Comparison of ENCODE assay signal across 13 cellular contexts in the genomic region with DNA sequence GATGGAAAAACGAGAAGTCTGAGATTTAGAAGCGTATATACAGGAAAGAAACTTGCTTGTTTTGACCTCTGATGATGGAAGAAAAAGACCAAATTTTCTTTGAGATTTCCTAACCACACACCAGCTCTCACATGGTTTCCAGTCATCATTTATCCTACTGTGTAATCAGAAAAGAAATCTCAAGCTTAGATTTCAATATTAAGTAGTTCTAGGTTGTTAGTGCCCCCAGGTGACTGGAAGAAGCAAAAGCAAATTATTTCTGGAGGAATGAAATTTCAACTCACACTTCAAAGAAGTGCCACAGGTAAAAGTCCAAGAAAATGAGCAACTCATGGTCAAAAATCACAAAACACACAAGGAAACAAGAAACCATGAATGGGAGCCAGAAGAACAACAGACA. TPM values are rescaled to one million over a fixed set of nuclear protein-coding genes. Genes with fewer than 3 reads are reported as not detected.
A peak's percentile ranks its signal among the peaks of the same experiment; 100 is the strongest.
DNase-seq lines count a peak whose midpoint lies in the region; ATAC-seq and TF ChIP-seq lines count a peak whose summit lies in the region.
"Had no signal": no experiment of that assay in that cellular context is flagged by ENCODE, and none has a peak within 500 bp of the region (broad histone marks: within the 10 kb centered on the region; RNA-seq: fewer than 3 reads in every experiment).

No MANE protein-coding gene starts in this region.

- H3K79me2 ChIP-seq in mammary epithelial cell (ENCODE audit: insufficient read depth, low read length) = no peaks in the 10 kb centered on the region

- DNase-seq in EL = peak; percentile 37
- DNase-seq in M059J (ENCODE audit: low read depth) = peak; percentile 40
- peak; percentile 32 for DNase-seq in mammary epithelial cell
- DNase-seq in left lung = no peak
- DNase-seq in HUDEP-2 (lab: John Stamatoyannopoulos, UW; ENCODE audit: unreplicated experiment in 76 of 76) = no peak
- DNase-seq in nucleus accumbens (lab: John Stamatoyannopoulos, UW) = no peak
- no peak for DNase-seq in ascending aorta (ENCODE audit: low spot score in 2 of 2)
- DNase-seq in germinal center (ENCODE audit: low spot score) = no peak
- DNase-seq: activated naive CD8-positive, alpha-beta T cell treated with anti-CD3 and anti-CD28 coated beads for 36 hours; effector CD8-positive, alpha-beta T cell; mucosa of descending colon; NCI-H146; stomach had no signal

- H3K27ac ChIP-seq in mammary epithelial cell (ENCODE audit: insufficient read depth, low read depth, low read length) (no peak overlapping the region), left lung (no peak overlapping the region), ascending aorta (no peak overlapping the region)
- H3K27ac ChIP-seq: stomach had no signal

- dilution Hi-C loops in mammary epithelial cell (cut with HindIII; ENCODE audit: low sequenced_read_pairs) = loop anchor here (5.0 kb wide), 1 partner anchor 75 kb away; a partner anchor contains a TSS

- no peak overlapping the region for H2AFZ ChIP-seq in mammary epithelial cell (ENCODE audit: low read depth, low read length)

- in situ Hi-C loops in mammary epithelial cell (cut with MboI; ENCODE audit: low sequenced_read_pairs in 2 of 2) = no loop called here

- H3K36me3 ChIP-seq in mammary epithelial cell (ENCODE audit: insufficient read depth, low read length) = no peaks in the 10 kb centered on the region
- no peaks in the 10 kb centered on the region for H3K36me3 ChIP-seq in left lung
- H3K36me3 ChIP-seq in ascending aorta = no peaks in the 10 kb centered on the region
- H3K36me3 ChIP-seq: stomach had no signal

- H3K4me1 ChIP-seq in mammary epithelial cell (ENCODE audit: insufficient read depth, low read length) (peaks cover 3% of the 10 kb centered on the region), left lung (no peaks in the 10 kb centered on the region), ascending aorta (no peaks in the 10 kb centered on the region)

- CTCF ChIA-PET in mammary epithelial cell (lab: Charles Lee; ENCODE audit: low non-redundant PET) = interaction anchor here (0.6 to 1.1 kb wide), 3 partner anchors 18 to 706 kb away, joined by 4 to 29 read pairs (median 8); no protein-coding TSS in a partner anchor

- H3K4me3 ChIP-seq in mammary epithelial cell (replicated peaks in 1 of 3; ENCODE audit: insufficient read depth in 1 of 3, low read depth in 2 of 3, low read length in 3 of 3) (no peak overlapping the region), left lung (no peak overlapping the region), ascending aorta (no peak overlapping the region)
- H3K4me3 ChIP-seq: mucosa of descending colon, stomach had no signal

- ATAC-seq in left lung = peak; percentile 84

- no peaks in the 10 kb centered on the region for H3K9me3 ChIP-seq in mammary epithelial cell (replicated peaks; ENCODE audit: insufficient read depth, low read length)
- H3K9me3 ChIP-seq in left lung = no peaks in the 10 kb centered on the region
- no peaks in the 10 kb centered on the region for H3K9me3 ChIP-seq in ascending aorta
- H3K9me3 ChIP-seq: mucosa of descending colon, stomach had no signal

- no peak overlapping the region for H3K9ac ChIP-seq in mammary epithelial cell (ENCODE audit: insufficient read depth, low read length)

- BruUV-seq in mammary epithelial cell (replicated peaks; lab: Mats Ljungman, UMichigan) = no TSS peak

- 38% methylated on average over 2 of the region's 2 CpGs for WGBS in mammary epithelial cell (ENCODE audit: low coverage, missing lambda C conversion rate)

- intact Hi-C loops in mammary epithelial cell (cut with micrococcal nuclease) (loop anchor here (1.0 kb wide), 1 partner anchor 39 kb away; no protein-coding TSS in a partner anchor), left lung (cut with DNase I) (no loop called here), ascending aorta (cut with DNase I) (no loop called here)

- no peaks in the 10 kb centered on the region for H3K27me3 ChIP-seq in mammary epithelial cell (ENCODE audit: insufficient read depth, low read length)
- H3K27me3 ChIP-seq in left lung = peaks cover 0 to 16% of the 10 kb centered on the region in 2 donors
- no peaks in the 10 kb centered on the region for H3K27me3 ChIP-seq in ascending aorta

- no peaks in the 10 kb centered on the region for H4K20me1 ChIP-seq in mammary epithelial cell (ENCODE audit: insufficient read depth, low read length)

- TF ChIP-seq CTCF in mammary epithelial cell (conservative IDR thresholded peaks at IDR 0.05 in 1 of 2, IDR thresholded peaks at IDR 0.05 in 1 of 2; ENCODE audit: extremely low read depth in 1 of 2, insufficient read depth in 1 of 2, low read depth in 1 of 2, low read length in 2 of 2) (peak; percentile 13 to 35), left lung (IDR thresholded peaks at IDR 0.05) (peak in 1 of 2 donors; percentile 11), ascending aorta (IDR thresholded peaks at IDR 0.05) (no peak)

- no peak overlapping the region for H3K4me2 ChIP-seq in mammary epithelial cell (ENCODE audit: insufficient read depth, low read depth, low read length)

RNA-seq across cellular contexts. Expression of a gene that starts 51.8 kb away (rescaled TPM):
- 0.59 and 3.2 TPM in 2 replicates for total RNA-seq in M059J (2014; rRNA removed; shearing (Covaris generic))
- total RNA-seq in mammary epithelial cell (10 to 100 TPM in 1 of 2 donors, 1 to 10 TPM in 1; 8.2 to 26.5 TPM), left lung (10 to 100 TPM; 37.6 to 49.2 TPM), ascending aorta (20.0 TPM)
- polyA plus RNA-seq in mammary epithelial cell = 0.68 TPM
- 4.5 TPM for polyA minus RNA-seq in mammary epithelial cell

Comparison
In these comparisons a context has a peak if more than half of its experiments do, and no peak if none do; other contexts are left out.
1. DNase-seq: peak in EL (single experiment), M059J (single experiment) and mammary epithelial cell (single experiment); none in left lung (0 of 2), HUDEP-2 (0 of 76), nucleus accumbens (0 of 56), ascending aorta (0 of 2) and germinal center (single experiment).
2. CTCF ChIP-seq: peak in mammary epithelial cell (2 of 2); none in ascending aorta (0 of 3).